8 cellular contexts compared by ENCODE assay signal in the genomic region with DNA sequence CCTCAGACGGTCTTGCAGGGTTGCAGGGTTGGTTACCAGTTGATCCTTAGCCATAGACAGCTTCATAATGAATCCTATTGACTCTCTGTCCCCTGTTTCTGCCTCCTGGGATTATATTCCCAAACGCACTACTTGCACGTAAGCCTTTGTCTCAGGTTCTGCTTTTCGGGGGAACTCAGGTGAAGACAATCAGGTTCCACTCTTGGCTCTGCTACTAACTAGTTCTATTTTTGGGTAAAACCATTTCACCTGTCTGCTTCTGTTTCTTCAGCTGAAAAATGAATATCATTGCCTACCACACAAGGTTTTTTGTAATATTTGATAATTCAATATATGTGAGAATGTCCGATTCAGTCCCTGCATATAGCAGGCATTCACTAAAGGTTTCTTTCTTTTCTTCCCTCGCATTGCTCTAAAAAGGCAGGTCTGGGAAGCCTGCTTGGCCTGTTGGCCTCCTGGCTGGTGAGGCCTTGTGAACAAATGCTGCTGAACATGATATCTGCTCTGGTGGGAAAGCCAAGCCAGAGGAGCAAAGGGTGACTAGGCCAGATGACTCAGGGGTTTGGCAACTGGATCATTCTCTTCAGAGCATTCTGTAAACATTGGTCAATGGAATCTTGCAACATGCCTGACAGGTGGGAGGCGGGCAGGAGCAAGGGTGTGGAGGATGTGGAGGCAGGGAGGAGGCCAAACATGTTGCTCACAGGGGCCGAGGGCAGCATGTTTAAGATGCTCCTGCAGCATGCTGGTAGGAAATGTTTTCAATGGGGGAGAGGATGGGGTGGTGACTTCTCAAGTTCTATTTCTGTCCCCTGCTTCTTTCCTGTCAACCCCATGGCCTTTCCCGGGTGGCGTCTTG. TPM values are rescaled to one million over a fixed set of nuclear protein-coding genes. Genes with fewer than 3 reads are reported as not detected.
DNase-seq lines count a peak whose midpoint lies in the region; ATAC-seq, FAIRE-seq and TF ChIP-seq lines count a peak whose summit lies in the region.

No MANE protein-coding gene starts in this region.

- DNase-seq in H54 (ENCODE audit: insufficient read length, low spot score), result peak; percentile 89
- peak; percentile 87 for DNase-seq in RKO (ENCODE audit: low spot score)
- peak; percentile 99 for DNase-seq in fibroblast of villous mesenchyme (ENCODE audit: low read depth)
- peak; percentile 98 to 99 for DNase-seq in gastrocnemius medialis
- DNase-seq in retina, result no peak
- no peak for DNase-seq in globus pallidus (ENCODE audit: low spot score)
- no peak for DNase-seq in activated T-cell treated with anti-CD3 and anti-CD28 coated beads, Interleukin-2, amount 50 U/mL, for 4 hours
- no peak for DNase-seq in spleen

- TF ChIP-seq POLR2A in H54 (IDR thresholded peaks at IDR 0.05; ENCODE audit: low read depth, low read length), result no peak
- peak; percentile 60 to 78 for TF ChIP-seq POLR2A in gastrocnemius medialis (IDR thresholded peaks at IDR 0.05)
- TF ChIP-seq POLR2A in spleen (IDR thresholded peaks at IDR 0.05), result no peak

- no peaks in the 10 kb centered on the region for H3K36me3 Mint-ChIP-seq in activated T-cell treated with anti-CD3 and anti-CD28 coated beads, Interleukin-2, amount 50 U/mL, for 4 hours (ENCODE audit: insufficient read depth)

- peaks cover 28 to 32% of the 10 kb centered on the region in 2 donors for H3K4me1 ChIP-seq in gastrocnemius medialis
- H3K4me1 ChIP-seq in spleen, result peaks cover 16 to 53% (median 30%) of the 10 kb centered on the region in 6 donors

- H3K27me3 Mint-ChIP-seq in activated T-cell treated with anti-CD3 and anti-CD28 coated beads, Interleukin-2, amount 50 U/mL, for 4 hours (ENCODE audit: low read depth), result peaks cover 2% of the 10 kb centered on the region

- TF ChIP-seq CTCF in fibroblast of villous mesenchyme (IDR thresholded peaks at IDR 0.05; ENCODE audit: insufficient read depth, low read depth, low read length), result no peak
- TF ChIP-seq CTCF in gastrocnemius medialis (IDR thresholded peaks at IDR 0.05 in 4 of 5, conservative IDR thresholded peaks at IDR 0.05 in 1 of 5), result no peak
- TF ChIP-seq CTCF in spleen (IDR thresholded peaks at IDR 0.05 in 8 of 11, conservative IDR thresholded peaks at IDR 0.05 in 3 of 11), result no peak

- H3K4me1 Mint-ChIP-seq in activated T-cell treated with anti-CD3 and anti-CD28 coated beads, Interleukin-2, amount 50 U/mL, for 4 hours (ENCODE audit: low read depth), result peaks cover 9% of the 10 kb centered on the region

- in situ Hi-C loops in gastrocnemius medialis (cut with MboI; ENCODE audit: low sequenced_read_pairs in 4 of 4), result no loop called here

- H3K9me3 ChIP-seq in gastrocnemius medialis, result no peaks in the 10 kb centered on the region
- H3K9me3 ChIP-seq in spleen, result no peaks in the 10 kb centered on the region

- H3K9me3 Mint-ChIP-seq in activated T-cell treated with anti-CD3 and anti-CD28 coated beads, Interleukin-2, amount 50 U/mL, for 4 hours, result no peaks in the 10 kb centered on the region

- peak; percentile 58 for FAIRE-seq in H54 (lab: Jason Lieb, UNC)

- H3K27me3 ChIP-seq in gastrocnemius medialis (no peaks in the 10 kb centered on the region), spleen (replicated peaks in 1 of 7) (no peaks in the 10 kb centered on the region)

- H3K4me3 ChIP-seq in fibroblast of villous mesenchyme (ENCODE audit: low read depth, low read length) (no peak overlapping the region), gastrocnemius medialis (peak overlapping the region in 2 of 4 donors; percentile 4 to 31), spleen (no peak overlapping the region)

- H3K27ac ChIP-seq in gastrocnemius medialis (peak overlapping the region; percentile 87 to 95 (median 91)), spleen (peak overlapping the region in 2 of 8 donors; percentile 2 to 38)

- peak; percentile 94 to 96 for ATAC-seq in gastrocnemius medialis
- ATAC-seq in activated T-cell treated with anti-CD3 and anti-CD28 coated beads, Interleukin-2, amount 50 U/mL, for 4 hours, result no peak

- intact Hi-C loops in gastrocnemius medialis (cut with DNase I; ENCODE audit: low total_unique reads) (loop anchor here (1.0 kb wide), 3 partner anchors 23 to 50 kb away; no protein-coding TSS in a partner anchor), spleen (cut with DNase I; ENCODE audit: low total_unique reads) (no loop called here)

- H3K36me3 ChIP-seq in gastrocnemius medialis (no peaks in the 10 kb centered on the region), spleen (no peaks in the 10 kb centered on the region)

- WGBS in spleen, 5 donors, result 72 to 77% (median 76%) methylated on average over 10 of the region's 10 CpGs

- H3K4me3 Mint-ChIP-seq in activated T-cell treated with anti-CD3 and anti-CD28 coated beads, Interleukin-2, amount 50 U/mL, for 4 hours, result no peak overlapping the region

RNA-seq across cellular contexts. Expression of a gene that starts 23.8 kb away (rescaled TPM):
- total RNA-seq in fibroblast of villous mesenchyme (31.2 and 45.3 TPM in 2 replicates), gastrocnemius medialis (10 to 100 TPM; 18.7 to 39.8 (median 26.1) TPM), spleen (10 to 100 TPM; 33.4 to 62.3 (median 40.8) TPM)
- total RNA-seq in activated T-cell treated with anti-CD3 and anti-CD28 coated beads, Interleukin-2, amount 50 U/mL, for 4 hours, result 10 to 100 TPM; 43.6 to 58.9 (median 54.9) TPM
- polyA plus RNA-seq in spleen, result 10 to 100 TPM; 21.3 to 33.9 (median 32.7) TPM

Comparison
In these comparisons a context has a peak if more than half of its experiments do, and no peak if none do; other contexts are left out.
1. DNase-seq: peak in H54 (single experiment), RKO (single experiment), fibroblast of villous mesenchyme (single experiment) and gastrocnemius medialis (2 of 2); none in retina (single experiment), globus pallidus (single experiment), activated T-cell treated with anti-CD3 and anti-CD28 coated beads, Interleukin-2, amount 50 U/mL, for 4 hours (single experiment) and spleen (single experiment).
2. POLR2A ChIP-seq: peak in gastrocnemius medialis (2 of 2); none in H54 (single experiment) and spleen (0 of 3).
3. ATAC-seq: peak in gastrocnemius medialis (2 of 2); none in activated T-cell treated with anti-CD3 and anti-CD28 coated beads, Interleukin-2, amount 50 U/mL, for 4 hours (0 of 2).